ENCODE assay signal across 9 cellular contexts in genomic region chr15:40091861-40092415, GRCh38. TPM values are rescaled to one million over a fixed set of nuclear protein-coding genes. Genes with fewer than 3 reads are reported as not detected.
DNase-seq lines count a peak whose midpoint lies in the region; ATAC-seq, FAIRE-seq and TF ChIP-seq lines count a peak whose summit lies in the region.
"Had no signal": no experiment of that assay in that cellular context is flagged by ENCODE, and none has a peak within 500 bp of the region (broad histone marks: within the 10 kb centered on the region; RNA-seq: fewer than 3 reads in every experiment).

No MANE protein-coding gene starts in this region.

- POLR2A ChIA-PET in activated B cell treated with CpG ODN at 0.5 μM for 24 hours (lab: Charles Lee) = interaction anchor here (1.1 to 23.5 kb wide), 6 partner anchors 9 to 48 kb away, joined by 4 to 1329 read pairs (median 237); partner anchors contain the start of genes BMF and SRP14

- no peak for TF ChIP-seq CTCF in activated B cell treated with CpG ODN at 0.5 μM for 24 hours (IDR thresholded peaks at IDR 0.05)

- H3K4me3 Mint-ChIP-seq in activated B cell treated with CpG ODN at 0.5 μM for 24 hours = no peak overlapping the region
- no peak overlapping the region for H3K4me3 Mint-ChIP-seq in stimulated activated naive B cell treated with anti-CD40 and anti-IgM and Interleukin-4, amounts not matched to agents 10 μg/mL and 1 μg/mL and 100 μg/mL, for 72 hours
- H3K4me3 Mint-ChIP-seq: T-helper 17 cell had no signal

- no peaks in the 10 kb centered on the region for H3K9me3 Mint-ChIP-seq in activated B cell treated with CpG ODN at 0.5 μM for 24 hours
- no peaks in the 10 kb centered on the region for H3K9me3 Mint-ChIP-seq in stimulated activated naive B cell treated with anti-CD40 and anti-IgM and Interleukin-4, amounts not matched to agents 10 μg/mL and 1 μg/mL and 100 μg/mL, for 72 hours

- H3K4me1 Mint-ChIP-seq in activated B cell treated with CpG ODN at 0.5 μM for 24 hours = peaks cover 72% of the 10 kb centered on the region
- peaks cover 51 to 87% of the 10 kb centered on the region in 2 donors for H3K4me1 Mint-ChIP-seq in stimulated activated naive B cell treated with anti-CD40 and anti-IgM and Interleukin-4, amounts not matched to agents 10 μg/mL and 1 μg/mL and 100 μg/mL, for 72 hours

- H3K36me3 Mint-ChIP-seq in activated B cell treated with CpG ODN at 0.5 μM for 24 hours (ENCODE audit: low read depth) = peaks cover 75% of the 10 kb centered on the region
- peaks cover 68 to 75% of the 10 kb centered on the region in 2 donors for H3K36me3 Mint-ChIP-seq in stimulated activated naive B cell treated with anti-CD40 and anti-IgM and Interleukin-4, amounts not matched to agents 10 μg/mL and 1 μg/mL and 100 μg/mL, for 72 hours

- DNase-seq in NCI-H1417 treated with DMSO at 0.1 percent for 48 hours (lab: John Stamatoyannopoulos, UW) (peak; percentile 66), activated B cell treated with CpG ODN at 0.5 μM for 24 hours (no peak), NCI-H146 treated with DMSO at 0.1 percent for 48 hours (lab: John Stamatoyannopoulos, UW; ENCODE audit: unreplicated experiment) (no peak), DMS153 treated with DMSO at 0.1 percent for 48 hours (lab: John Stamatoyannopoulos, UW; ENCODE audit: unreplicated experiment) (no peak)
- no peak for DNase-seq in stimulated activated naive B cell treated with anti-CD40 and anti-IgM and Interleukin-4, amounts not matched to agents 10 μg/mL and 1 μg/mL and 100 μg/mL, for 72 hours
- DNase-seq: T-helper 17 cell had no signal

- FAIRE-seq in islet of Langerhans (lab: Jason Lieb, UNC) = peak; percentile 36

- intact Hi-C loops in activated B cell treated with CpG ODN at 0.5 μM for 24 hours (cut with micrococcal nuclease) = loop anchor here (2.0 kb wide), 1 partner anchor 15 kb away; no protein-coding TSS in a partner anchor

- H3K27ac Mint-ChIP-seq in activated B cell treated with CpG ODN at 0.5 μM for 24 hours = peak overlapping the region; percentile 99
- peak overlapping the region; percentile 75 for H3K27ac Mint-ChIP-seq in stimulated activated naive B cell treated with anti-CD40 and anti-IgM and Interleukin-4, amounts not matched to agents 10 μg/mL and 1 μg/mL and 100 μg/mL, for 72 hours
- H3K27ac Mint-ChIP-seq: T-helper 17 cell had no signal

- ATAC-seq in activated B cell treated with CpG ODN at 0.5 μM for 24 hours (ENCODE audit: low read depth) = no peak
- no peak for ATAC-seq in stimulated activated naive B cell treated with anti-CD40 and anti-IgM and Interleukin-4, amounts not matched to agents 10 μg/mL and 1 μg/mL and 100 μg/mL, for 72 hours (replicated peaks)
- no peak for ATAC-seq in HG02884 (IDR thresholded peaks at IDR 0.05; ENCODE audit: unreplicated experiment)
- ATAC-seq: HCT116, T-helper 17 cell had no signal

- CTCF ChIA-PET in activated B cell treated with CpG ODN at 0.5 μM for 24 hours (lab: Charles Lee) = interaction anchor here (0.6 to 8.0 kb wide), 3 partner anchors 15 to 133 kb away, joined by 3 to 98 read pairs (median 13); partner anchors contain the start of gene BMF

- no peaks in the 10 kb centered on the region for H3K27me3 Mint-ChIP-seq in activated B cell treated with CpG ODN at 0.5 μM for 24 hours
- no peaks in the 10 kb centered on the region for H3K27me3 Mint-ChIP-seq in stimulated activated naive B cell treated with anti-CD40 and anti-IgM and Interleukin-4, amounts not matched to agents 10 μg/mL and 1 μg/mL and 100 μg/mL, for 72 hours

RNA-seq across cellular contexts. Expression of gene BMF, which starts 16.7 kb away (rescaled TPM):
- total RNA-seq in activated B cell treated with CpG ODN at 0.5 μM for 24 hours = 353 and 376 TPM in 2 replicates

RNA-seq across cellular contexts. Expression of gene SRP14, which starts 53.0 kb away (rescaled TPM):
- 183 and 217 TPM in 2 replicates for total RNA-seq in activated B cell treated with CpG ODN at 0.5 μM for 24 hours
